Comparison of ENCODE assay signal across 17 cellular contexts in the genomic region with DNA sequence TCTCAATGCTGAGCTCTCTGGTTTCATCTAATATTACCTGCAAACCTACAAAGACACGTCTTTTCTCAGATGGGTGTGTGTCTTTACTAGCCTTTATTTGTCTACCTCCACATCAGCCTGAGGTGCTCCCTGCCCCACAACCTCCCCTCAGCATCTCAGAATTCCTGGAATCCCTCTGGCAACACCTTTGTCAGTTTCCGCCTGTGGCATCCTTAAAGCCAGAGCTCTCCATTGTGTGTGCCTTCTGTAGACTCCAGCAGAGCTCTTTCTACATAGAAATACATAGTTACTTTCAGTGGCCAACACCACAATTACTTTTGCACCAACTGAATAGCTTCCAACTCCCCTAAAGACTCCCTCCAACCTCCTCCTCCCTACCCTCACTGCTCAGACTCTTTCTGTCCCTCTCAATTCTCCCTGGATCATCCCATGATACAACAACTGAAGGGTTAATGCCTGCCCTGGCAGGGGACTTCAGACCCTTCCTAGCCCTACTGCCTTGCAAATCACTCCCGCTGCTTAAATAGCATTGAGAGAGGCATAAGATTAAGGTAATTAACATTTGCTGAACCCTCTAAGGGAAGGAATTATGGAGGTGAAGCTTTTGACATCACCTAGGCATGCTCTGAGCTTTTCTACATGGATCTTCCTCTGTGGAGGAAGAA. TPM values are rescaled to one million over a fixed set of nuclear protein-coding genes. Genes with fewer than 3 reads are reported as not detected.
DNase-seq lines count a peak whose midpoint lies in the region; ATAC-seq and TF ChIP-seq lines count a peak whose summit lies in the region.
"Had no signal": no experiment of that assay in that cellular context is flagged by ENCODE, and none has a peak within 500 bp of the region (broad histone marks: within the 10 kb centered on the region; RNA-seq: fewer than 3 reads in every experiment).

No MANE protein-coding gene starts in this region.

- no peaks in the 10 kb centered on the region for H3K27me3 ChIP-seq in H7 (ENCODE audit: control insufficient read depth, insufficient read depth, low read length)
- no peaks in the 10 kb centered on the region for H3K27me3 ChIP-seq in endodermal cell (ENCODE audit: control insufficient read depth, insufficient read depth, low read length, poor library complexity, severe bottlenecking)
- H3K27me3 ChIP-seq in mesendoderm (ENCODE audit: insufficient read depth, low read length, poor library complexity) = no peaks in the 10 kb centered on the region
- H3K27me3 ChIP-seq in vagina = no peaks in the 10 kb centered on the region

- no peak overlapping the region for H3K4ac ChIP-seq in mesendoderm (ENCODE audit: low read depth, low read length)

- H3K4me3 Mint-ChIP-seq in endodermal cell = no peak overlapping the region
- H3K4me3 Mint-ChIP-seq: B cell; CD8-positive, alpha-beta T cell; HFFc6 had no signal

- no peak overlapping the region for H3K4me2 ChIP-seq in mesendoderm (ENCODE audit: low read length)
- H3K4me2 ChIP-seq: BLaER1 treated with 17β-estradiol and CSF1 and Interleukin-3, amounts not matched to agents 10 nM and 100 nM; KMS-11 had no signal

- ATAC-seq in HG03378 (IDR thresholded peaks at IDR 0.05; ENCODE audit: unreplicated experiment) = no peak
- ATAC-seq in GM19395 (IDR thresholded peaks at IDR 0.05; ENCODE audit: unreplicated experiment) = no peak
- ATAC-seq: CD8-positive, alpha-beta T cell had no signal

- H3K27ac Mint-ChIP-seq in endodermal cell = no peak overlapping the region
- H3K27ac Mint-ChIP-seq: B cell; CD8-positive, alpha-beta T cell; HFFc6 had no signal

- no peak overlapping the region for H4K5ac ChIP-seq in mesendoderm (ENCODE audit: low read length)

- no peak overlapping the region for H3K9ac ChIP-seq in endodermal cell (ENCODE audit: extremely low read depth, low read length, poor library complexity, severe bottlenecking)
- H3K9ac ChIP-seq in mesendoderm (ENCODE audit: low read length) = no peak overlapping the region
- H3K9ac ChIP-seq: BLaER1 treated with 17β-estradiol and CSF1 and Interleukin-3, amounts not matched to agents 10 nM and 100 nM; KMS-11 had no signal

- TF ChIP-seq CTCF in endodermal cell (conservative IDR thresholded peaks at IDR 0.05) = no peak
- no peak for TF ChIP-seq CTCF in vagina (IDR thresholded peaks at IDR 0.05)

- peaks cover 19% of the 10 kb centered on the region for H3K4me1 Mint-ChIP-seq in endodermal cell

- TF ChIP-seq POLR2A in vagina (IDR thresholded peaks at IDR 0.05) = no peak

- no peaks in the 10 kb centered on the region for H3K9me3 ChIP-seq in endodermal cell (ENCODE audit: control insufficient read depth, low read length)
- H3K9me3 ChIP-seq in vagina = no peaks in the 10 kb centered on the region
- H3K9me3 ChIP-seq: BLaER1 treated with 17β-estradiol and CSF1 and Interleukin-3, amounts not matched to agents 10 nM and 100 nM had no signal

- no peaks in the 10 kb centered on the region for H3K36me3 Mint-ChIP-seq in endodermal cell (ENCODE audit: low read depth)
- H3K36me3 Mint-ChIP-seq: CD8-positive, alpha-beta T cell had no signal

- WGBS in endodermal cell (ENCODE audit: insufficient coverage in 1 of 2, insufficient read length in 1 of 2), 2 experiments = 62 to 73% methylated on average over 2 to 3 of the region's 3 CpGs
- no CpG with 5 or more reads among the region's 3 CpGs for WGBS in mesendoderm (ENCODE audit: extremely low coverage, insufficient coverage, low lambda C conversion rate)

- H4K8ac ChIP-seq in mesendoderm (ENCODE audit: low read depth, low read length) = no peak overlapping the region

- intact Hi-C loops in vagina (cut with DNase I) = loop anchor here (5.0 kb wide), 1 partner anchor 473 kb away; no protein-coding TSS in a partner anchor

- no peak overlapping the region for H2BK15ac ChIP-seq in mesendoderm (replicated peaks; ENCODE audit: low read depth)

- H3K56ac ChIP-seq in mesendoderm (ENCODE audit: low read length) = no peak overlapping the region

- peaks cover 12% of the 10 kb centered on the region for H3K27me3 Mint-ChIP-seq in endodermal cell (ENCODE audit: insufficient read depth)

- no peak overlapping the region for H3K18ac ChIP-seq in mesendoderm (ENCODE audit: low read length)

- H3K27ac ChIP-seq in endodermal cell (ENCODE audit: low read depth, low read length) (no peak overlapping the region), mesendoderm (ENCODE audit: low read depth, low read length) (no peak overlapping the region), vagina (no peak overlapping the region)
- H3K27ac ChIP-seq: BLaER1 treated with 17β-estradiol and CSF1 and Interleukin-3, amounts not matched to agents 10 nM and 100 nM; KMS-11 had no signal

- peaks cover 4% of the 10 kb centered on the region for H3K4me1 ChIP-seq in endodermal cell (ENCODE audit: control insufficient read depth, insufficient read depth, low read length)
- peaks cover 6% of the 10 kb centered on the region for H3K4me1 ChIP-seq in mesendoderm (ENCODE audit: control insufficient read depth, low read depth, low read length)
- H3K4me1 ChIP-seq in vagina = no peaks in the 10 kb centered on the region

- no peaks in the 10 kb centered on the region for H3K79me2 ChIP-seq in mesendoderm (ENCODE audit: control insufficient read depth, insufficient read depth, low read length)

- H3K79me1 ChIP-seq in mesendoderm (ENCODE audit: low read length) = no peaks in the 10 kb centered on the region

- no peak overlapping the region for H3K23ac ChIP-seq in mesendoderm (ENCODE audit: low read length)

- H3K9me3 Mint-ChIP-seq in endodermal cell = no peaks in the 10 kb centered on the region
- H3K9me3 Mint-ChIP-seq: CD8-positive, alpha-beta T cell; HFFc6 had no signal

- H3K4me3 ChIP-seq in H7 (ENCODE audit: insufficient read depth, low read depth, low read length) = no peak overlapping the region
- no peak overlapping the region for H3K4me3 ChIP-seq in endodermal cell (ENCODE audit: low read length)
- no peak overlapping the region for H3K4me3 ChIP-seq in mesendoderm (ENCODE audit: low read length)
- H3K4me3 ChIP-seq in vagina = no peak overlapping the region
- H3K4me3 ChIP-seq: BLaER1 treated with 17β-estradiol and CSF1 and Interleukin-3, amounts not matched to agents 10 nM and 100 nM had no signal

- H2AK5ac ChIP-seq in mesendoderm (ENCODE audit: low read length) = no peak overlapping the region

- H3K36me3 ChIP-seq in H7 (replicated peaks; ENCODE audit: control insufficient read depth, insufficient read depth, low read length) = no peaks in the 10 kb centered on the region
- H3K36me3 ChIP-seq in endodermal cell (ENCODE audit: control insufficient read depth, insufficient read depth, low read length) = no peaks in the 10 kb centered on the region
- H3K36me3 ChIP-seq in mesendoderm (ENCODE audit: control insufficient read depth, insufficient read depth, low read length) = no peaks in the 10 kb centered on the region
- H3K36me3 ChIP-seq in vagina = no peaks in the 10 kb centered on the region
- H3K36me3 ChIP-seq: BLaER1 treated with 17β-estradiol and CSF1 and Interleukin-3, amounts not matched to agents 10 nM and 100 nM had no signal

- peak; percentile 44 for DNase-seq in H7
- DNase-seq in NCI-H82 (lab: John Stamatoyannopoulos, UW) = peak; percentile 61
- peak; percentile 60 for DNase-seq in endodermal cell
- DNase-seq in mesendoderm = peak; percentile 37
- no peak for DNase-seq in DMS79 treated with DMSO at 0.1 percent for 48 hours (lab: John Stamatoyannopoulos, UW)
- DNase-seq in vagina (ENCODE audit: extremely low spot score in 2 of 2) = no peak
- DNase-seq: CD8-positive, alpha-beta T cell; COR-L47; DMS 273 treated with DMSO at 0.1 percent for 48 hours; GDM1; HCEC 1CT; HFFc6 had no signal

- H2BK5ac ChIP-seq in mesendoderm (ENCODE audit: low read length) = no peak overlapping the region

- H2BK120ac ChIP-seq in mesendoderm (ENCODE audit: low read depth, low read length) = no peak overlapping the region

RNA-seq across cellular contexts. Expression of a gene that starts 39.6 kb away (rescaled TPM):
- 1.4 and 1.8 TPM in 2 replicates for total RNA-seq in H7 (2014; rRNA removed; shearing (Covaris generic))
- 1 to 10 TPM; 3.9 to 4.9 TPM for total RNA-seq in endodermal cell
- polyA plus RNA-seq in endodermal cell (2013, experiment 1 of 2) = 4.3 TPM
- 3.6 TPM for polyA plus RNA-seq in endodermal cell (2013, experiment 2 of 2)
- 2.5 TPM for polyA plus RNA-seq in mesendoderm (2013, experiment 1 of 2)
- polyA plus RNA-seq in mesendoderm (2013, experiment 2 of 2) = 2.7 TPM
- 5.9 TPM for total RNA-seq in vagina

Comparison
In these comparisons a context has a peak if more than half of its experiments do, and no peak if none do; other contexts are left out.
1. DNase-seq: peak in H7 (single experiment), NCI-H82 (single experiment), endodermal cell (single experiment) and mesendoderm (single experiment); none in DMS79 treated with DMSO at 0.1 percent for 48 hours (single experiment) and vagina (0 of 2).